In genomic region chr21:37006243-37006520, GRCh38 we compare ENCODE assay signal across 10 cellular contexts. TPM values are rescaled to one million over a fixed set of nuclear protein-coding genes. Genes with fewer than 3 reads are reported as not detected.
A peak's percentile ranks its signal among the peaks of the same experiment; 100 is the strongest.
DNase-seq lines count a peak whose midpoint lies in the region; ATAC-seq and TF ChIP-seq lines count a peak whose summit lies in the region.
"Had no signal": no experiment of that assay in that cellular context is flagged by ENCODE, and none has a peak within 500 bp of the region (broad histone marks: within the 10 kb centered on the region; RNA-seq: fewer than 3 reads in every experiment).

No MANE protein-coding gene starts in this region.

- H3K4me1 Mint-ChIP-seq in activated CD8-positive, alpha-beta memory T cell treated with anti-CD3 and anti-CD28 coated beads, Interleukin-2, amount 10 ng/mL, durations not matched to agents 7 days and 5 days, result peaks cover 26% of the 10 kb centered on the region

- H3K9me3 ChIP-seq in left lung (no peaks in the 10 kb centered on the region), testis (no peaks in the 10 kb centered on the region)

- intact Hi-C loops in left lung (cut with DNase I) (no loop called here), testis (cut with DNase I; ENCODE audit: low total_unique reads) (no loop called here)

- H3K36me3 ChIP-seq in left lung, result no peaks in the 10 kb centered on the region
- H3K36me3 ChIP-seq in testis (ENCODE audit: low read depth, missing control alignments), result no peaks in the 10 kb centered on the region

- no peak for ATAC-seq in activated CD8-positive, alpha-beta memory T cell treated with anti-CD3 and anti-CD28 coated beads, Interleukin-2, amount 10 ng/mL, durations not matched to agents 7 days and 5 days
- ATAC-seq in left lung (no peak), GM18498 (IDR thresholded peaks at IDR 0.05; ENCODE audit: unreplicated experiment) (no peak), HG03342 (IDR thresholded peaks at IDR 0.05; ENCODE audit: unreplicated experiment) (no peak)

- H3K36me3 Mint-ChIP-seq in activated CD8-positive, alpha-beta memory T cell treated with anti-CD3 and anti-CD28 coated beads, Interleukin-2, amount 10 ng/mL, durations not matched to agents 7 days and 5 days, result peaks cover 2% of the 10 kb centered on the region

- CTCF ChIA-PET in activated CD8-positive, alpha-beta memory T cell treated with anti-CD3 and anti-CD28 coated beads, Interleukin-2, amount 10 ng/mL, durations not matched to agents 7 days and 5 days (lab: Charles Lee), result interaction anchor here (1.1 to 3.5 kb wide), 7 partner anchors 14 to 375 kb away, joined by 3 to 13 read pairs (median 4); partner anchors contain the start of gene HLCS

- peaks cover 9 to 19% of the 10 kb centered on the region in 2 donors for H3K4me1 ChIP-seq in left lung
- peaks cover 4% of the 10 kb centered on the region for H3K4me1 ChIP-seq in testis

- H3K27ac ChIP-seq in left lung, result no peak overlapping the region
- H3K27ac ChIP-seq in testis, result no peak overlapping the region

- no peak overlapping the region for H3K27ac Mint-ChIP-seq in activated CD8-positive, alpha-beta memory T cell treated with anti-CD3 and anti-CD28 coated beads, Interleukin-2, amount 10 ng/mL, durations not matched to agents 7 days and 5 days

- WGBS in testis, 2 donors, result 0 to 4% methylated on average over 16 to 20 of the region's 20 CpGs

- H3K4me3 ChIP-seq in left lung (peak overlapping the region; percentile 35 to 41), testis (peak overlapping the region; percentile 36 to 47)

- DNase-seq in activated CD8-positive, alpha-beta memory T cell treated with anti-CD3 and anti-CD28 coated beads, Interleukin-2, amount 10 ng/mL, durations not matched to agents 7 days and 5 days, result no peak
- DNase-seq in activated CD8-positive, alpha-beta memory T cell treated with anti-CD3 and anti-CD28 coated beads, Interleukin-2, amount 50 U/mL, for 48 hours, result no peak
- DNase-seq in astrocyte of the hippocampus (ENCODE audit: low read depth, low spot score), result peak; percentile 20
- DNase-seq in left lung, result no peak
- no peak for DNase-seq in testis
- no peak for DNase-seq in H4 (ENCODE audit: low spot score)
- DNase-seq: AML-193, NCI-H524 treated with DMSO at 0.1 percent for 48 hours had no signal

- peak overlapping the region; percentile 13 for H3K4me3 Mint-ChIP-seq in activated CD8-positive, alpha-beta memory T cell treated with anti-CD3 and anti-CD28 coated beads, Interleukin-2, amount 10 ng/mL, durations not matched to agents 7 days and 5 days

- TF ChIP-seq CTCF in left lung (IDR thresholded peaks at IDR 0.05) (no peak), testis (IDR thresholded peaks at IDR 0.05) (no peak)

- no peak for TF ChIP-seq POLR2A in testis (IDR thresholded peaks at IDR 0.05)

- peaks cover 25 to 66% of the 10 kb centered on the region in 2 donors for H3K27me3 ChIP-seq in left lung
- H3K27me3 ChIP-seq in testis, result no peaks in the 10 kb centered on the region

- no peaks in the 10 kb centered on the region for H3K9me3 Mint-ChIP-seq in activated CD8-positive, alpha-beta memory T cell treated with anti-CD3 and anti-CD28 coated beads, Interleukin-2, amount 10 ng/mL, durations not matched to agents 7 days and 5 days (ENCODE audit: low read depth)

- peaks cover 31% of the 10 kb centered on the region for H3K27me3 Mint-ChIP-seq in activated CD8-positive, alpha-beta memory T cell treated with anti-CD3 and anti-CD28 coated beads, Interleukin-2, amount 10 ng/mL, durations not matched to agents 7 days and 5 days

RNA-seq across cellular contexts. Expression of gene RIPPLY3, which starts 0.3 kb away (rescaled TPM):
- under 1 TPM in 1 of 2 experiments, not detected in 1; 0.14 TPM for total RNA-seq in activated CD8-positive, alpha-beta memory T cell treated with anti-CD3 and anti-CD28 coated beads, Interleukin-2, amount 10 ng/mL, durations not matched to agents 7 days and 5 days
- total RNA-seq in left lung (under 1 TPM; 0.13 to 0.35 TPM), testis (under 1 TPM; 0.31 to 0.47 TPM)
- polyA plus RNA-seq in testis (ENCODE audit: insufficient read depth, low read depth, low replicate concordance), result 0.25 TPM
- total RNA-seq in H4 (2014; rRNA removed; shearing (Covaris generic)), result not detected in 2 replicates

RNA-seq across cellular contexts. Expression of gene HLCS, which starts 39.7 kb away (rescaled TPM):
- 10 to 100 TPM; 14.2 to 16.2 TPM for total RNA-seq in activated CD8-positive, alpha-beta memory T cell treated with anti-CD3 and anti-CD28 coated beads, Interleukin-2, amount 10 ng/mL, durations not matched to agents 7 days and 5 days
- total RNA-seq in left lung, result 10 to 100 TPM; 17.4 to 25.3 TPM
- 10 to 100 TPM; 30.1 to 38.1 TPM for total RNA-seq in testis
- 19.5 TPM for polyA plus RNA-seq in testis (ENCODE audit: insufficient read depth, low read depth, low replicate concordance)
- total RNA-seq in H4 (2014; rRNA removed; shearing (Covaris generic)), result 26.0 and 31.7 TPM in 2 replicates
